In genomic region chr15:79924379-79924778, GRCh38 we compare ENCODE assay signal across 8 cellular contexts. TPM values are rescaled to one million over a fixed set of nuclear protein-coding genes. Genes with fewer than 3 reads are reported as not detected.
DNase-seq lines count a peak whose midpoint lies in the region; ATAC-seq, FAIRE-seq and TF ChIP-seq lines count a peak whose summit lies in the region.

No MANE protein-coding gene starts in this region.

- POLR2A ChIA-PET in A549 (lab: Yijun Ruan, JAX) = no interaction called here

- no peak for TF ChIP-seq EP300 in A549 (IDR thresholded peaks at IDR 0.05)

- no peaks in the 10 kb centered on the region; the same call in 2 of the 3 replicates for H3K4me1 ChIP-seq in A549
- H3K4me1 ChIP-seq in HUES6 (ENCODE audit: control insufficient read depth, insufficient read depth, low read length) = no peaks in the 10 kb centered on the region
- peaks cover 7% of the 10 kb centered on the region for H3K4me1 ChIP-seq in muscle layer of colon (ENCODE audit: insufficient read depth, low read length)

- no peak overlapping the region for H3K9ac ChIP-seq in HUES6 (ENCODE audit: low read length)
- H3K9ac ChIP-seq in muscle layer of colon (ENCODE audit: low read length) = peak overlapping the region; percentile 41

- H3K36me3 ChIP-seq in HUES6 (ENCODE audit: control insufficient read depth, insufficient read depth, low read length) (peaks cover 22% of the 10 kb centered on the region), muscle layer of colon (ENCODE audit: insufficient read depth, low read length) (no peaks in the 10 kb centered on the region)

- peak overlapping the region; percentile 74 for H3K4me2 ChIP-seq in A549

- no peak for ATAC-seq in A549
- ATAC-seq in GM21526 (IDR thresholded peaks at IDR 0.05; ENCODE audit: low FRiP score, unreplicated experiment) = no peak

- DNase-seq in A549 (ENCODE audit: low read depth in 1 of 2, low spot score in 1 of 2) (no peak), cardiac fibroblast (ENCODE audit: low read depth in 2 of 2) (no peak), glomerular visceral epithelial cell (ENCODE audit: extremely low spot score) (no peak), NK-92 (lab: John Stamatoyannopoulos, UW; ENCODE audit: unreplicated experiment) (no peak), SW480 (ENCODE audit: low spot score) (no peak)

- 85% methylated on average over 24 of the region's 24 CpGs for WGBS in A549 (ENCODE audit: missing lambda C conversion rate)

- no peak for TF ChIP-seq RAD21 in A549 (conservative IDR thresholded peaks at IDR 0.05 in 1 of 2, IDR thresholded peaks at IDR 0.05 in 1 of 2)

- peak overlapping the region; percentile 96 to 97 for H3K27ac ChIP-seq in A549
- H3K27ac ChIP-seq in HUES6 (ENCODE audit: low read depth, low read length) = no peak overlapping the region; the same call in 1 of the 2 replicates
- peak overlapping the region; percentile 89 for H3K27ac ChIP-seq in muscle layer of colon (ENCODE audit: low read depth, low read length)

- TF ChIP-seq POLR2A in A549 (IDR thresholded peaks at IDR 0.05; ENCODE audit: low read length) = no peak

- CTCF ChIA-PET in A549 (lab: Yijun Ruan, JAX) = interaction anchor here (1.3 kb wide), 1 partner anchor 28 kb away, joined by 3 read pairs; the partner anchor contains the start of gene MTHFS

- no peak for TF ChIP-seq CTCF in A549 (IDR thresholded peaks at IDR 0.05)
- no peak for TF ChIP-seq CTCF in cardiac fibroblast (IDR thresholded peaks at IDR 0.05; ENCODE audit: low read depth, low read length)

- H3K4me3 ChIP-seq in A549 (peak overlapping the region; percentile 90), HUES6 (ENCODE audit: low read depth, low read length) (peak overlapping the region; percentile 99), cardiac fibroblast (replicated peaks in 1 of 2; ENCODE audit: low read depth in 2 of 2, low read length in 2 of 2) (peak overlapping the region; percentile 89 to 90), muscle layer of colon (ENCODE audit: low read depth in 1 of 2, low read length in 2 of 2) (peak overlapping the region in 1 of 2 donors; percentile 79)

- no peaks in the 10 kb centered on the region for H3K27me3 ChIP-seq in HUES6 (ENCODE audit: control insufficient read depth, insufficient read depth, low read length)
- H3K27me3 ChIP-seq in muscle layer of colon (ENCODE audit: control insufficient read depth in 1 of 2, insufficient read depth in 2 of 2, low read length in 2 of 2) = no peaks in the 10 kb centered on the region

- no peak for FAIRE-seq in A549 (lab: Jason Lieb, UNC)

- peaks cover 24% of the 10 kb centered on the region for H3K9me3 ChIP-seq in A549
- peaks cover 32% of the 10 kb centered on the region for H3K9me3 ChIP-seq in HUES6 (ENCODE audit: control insufficient read depth, insufficient read depth, low read depth, low read length)
- H3K9me3 ChIP-seq in muscle layer of colon (ENCODE audit: low read length) = no peaks in the 10 kb centered on the region

TF ChIP-seq in A549, 52 proteins besides CTCF, POLR2A, EP300 and RAD21:
- no peak for TF ChIP-seq GATA3 (IDR thresholded peaks at IDR 0.05; ENCODE audit: borderline replicate concordance)
- TF ChIP-seq RARB (CRISPR knock-in tag; IDR thresholded peaks at IDR 0.05) = 0 out of 2 replicates have a peak, but pooled peaks have one; percentile 7
- peak; percentile 35; the same call in 1 of the 2 replicates for TF ChIP-seq HOXA7 (CRISPR knock-in tag; IDR thresholded peaks at IDR 0.05)
- no peak for TF ChIP-seq HMGXB4 (CRISPR knock-in tag; IDR thresholded peaks at IDR 0.05; ENCODE audit: borderline replicate concordance)
- TF ChIP-seq JUN (IDR thresholded peaks at IDR 0.05) = 0 out of 5 replicates have a peak, but pooled peaks of 1 of the 2 experiments have one; percentile 2

RNA-seq across cellular contexts. Expression of gene MTHFS, which starts 27.6 kb away (rescaled TPM):
- polyA plus RNA-seq in A549 (2011; rRNA removed) (125 and 158 TPM in 2 replicates), A549 (2017; fragmentation: RNase III; extraction: RNeasy Plus Mini Kit Qiagen cat#74134 plus additional on column Dnase treatment) (102 to 115 TPM (median 107 TPM) in 3 replicates)
- polyA plus RNA-seq in A549 (2012; cell fraction: cytosol; rRNA removed) = 135 and 141 TPM in 2 replicates
- polyA plus RNA-seq in A549 (2012; cell fraction: nucleus; rRNA removed) = 41.1 and 54.7 TPM in 2 replicates
- 17.6 and 19.3 TPM in 2 replicates for polyA minus RNA-seq in A549 (2011; rRNA and poly(A)+ RNA removed)

RNA-seq across cellular contexts. Expression of gene BCL2A1, which starts 46.6 kb away (rescaled TPM):
- polyA plus RNA-seq in A549 (2011; rRNA removed) (14.5 and 20.1 TPM in 2 replicates), A549 (2017; fragmentation: RNase III; extraction: RNeasy Plus Mini Kit Qiagen cat#74134 plus additional on column Dnase treatment) (14.0 to 31.3 TPM (median 19.6 TPM) in 3 replicates)
- polyA plus RNA-seq in A549 (2012; cell fraction: cytosol; rRNA removed) = 21.5 and 23.6 TPM in 2 replicates
- polyA plus RNA-seq in A549 (2012; cell fraction: nucleus; rRNA removed) = 7.1 and 9.2 TPM in 2 replicates
- polyA minus RNA-seq in A549 (2011; rRNA and poly(A)+ RNA removed) = 4.5 and 6.2 TPM in 2 replicates
